Comparison of ENCODE assay signal across 1 cellular context in the genomic region with DNA sequence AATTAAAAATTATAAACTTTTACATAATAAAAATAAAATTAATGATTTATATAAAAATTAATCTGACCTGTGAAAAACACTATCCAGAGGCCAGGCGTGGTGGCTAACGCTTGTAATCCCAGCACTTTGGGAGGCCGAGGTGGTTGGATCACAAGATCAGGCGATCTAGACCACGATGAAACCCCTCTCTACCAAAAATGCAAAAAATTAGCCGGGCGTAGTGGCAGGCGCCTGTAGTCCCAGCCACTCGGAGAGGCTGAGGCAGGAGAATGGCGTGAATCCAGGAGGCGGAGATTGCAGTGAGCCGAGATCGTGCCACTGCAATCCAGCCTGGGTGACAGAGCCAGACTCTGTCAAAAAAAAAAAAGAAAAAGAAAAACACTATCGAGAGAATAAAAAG.
DNase-seq lines count a peak whose midpoint lies in the region; ATAC-seq lines count a peak whose summit lies in the region.
"Not testable (repeated sequence)": the region's sequence is repeated elsewhere in the genome, so short reads cannot be mapped to it uniquely, and the experiment has no call there.

No MANE protein-coding gene starts in this region.

- peak overlapping the region; percentile 41 for H3K4me3 Mint-ChIP-seq in T-helper 17 cell

- H3K9me3 ChIP-seq in T-helper 17 cell (ENCODE audit: control insufficient read depth, low read length, poor library complexity, severe bottlenecking), result not testable (repeated sequence)

- not testable (repeated sequence) for H3K27ac Mint-ChIP-seq in T-helper 17 cell

- ATAC-seq in T-helper 17 cell, result not testable (repeated sequence)

- not testable (repeated sequence) for H3K36me3 Mint-ChIP-seq in T-helper 17 cell (ENCODE audit: low read depth)

- H3K4me1 Mint-ChIP-seq in T-helper 17 cell, result not testable (repeated sequence)

- not testable (repeated sequence) for H3K27me3 Mint-ChIP-seq in T-helper 17 cell

- not testable (repeated sequence) for DNase-seq in T-helper 17 cell
